Comparison of ENCODE assay signal across 8 cellular contexts in genomic region chr10:68301790-68302502, GRCh38. TPM values are rescaled to one million over a fixed set of nuclear protein-coding genes. Genes with fewer than 3 reads are reported as not detected.
DNase-seq lines count a peak whose midpoint lies in the region; ATAC-seq and TF ChIP-seq lines count a peak whose summit lies in the region.

No MANE protein-coding gene starts in this region.

- H3F3A ChIP-seq in GM23248 (ENCODE audit: insufficient read depth), result 0 out of 2 replicates have a peak, but pooled peaks cover 6% of the 10 kb centered on the region

- CTCF ChIA-PET in activated CD8-positive, alpha-beta T cell treated with anti-CD3 and anti-CD28 coated beads for 36 hours (lab: Charles Lee), result interaction anchor here (0.6 to 6.8 kb wide), 48 partner anchors 8 to 522 kb away, joined by 3 to 134 read pairs (median 4); partner anchors contain the start of genes ATOH7, HNRNPH3 and RUFY2

- peak; percentile 80 for DNase-seq in DMS53 (lab: John Stamatoyannopoulos, UW)
- DNase-seq in GM23248, result peak; percentile 70
- peak; percentile 62 for DNase-seq in NB4 (ENCODE audit: low read depth)
- no peak for DNase-seq in activated CD8-positive, alpha-beta T cell treated with anti-CD3 and anti-CD28 coated beads for 36 hours
- no peak for DNase-seq in heart left ventricle
- DNase-seq in gastrocnemius medialis, result no peak

- H3K27ac ChIP-seq in GM23248, result no peak overlapping the region
- no peak overlapping the region for H3K27ac ChIP-seq in heart left ventricle
- no peak overlapping the region for H3K27ac ChIP-seq in gastrocnemius medialis

- 55 to 56% methylated on average over 6 of the region's 6 CpGs for WGBS in GM23248 (ENCODE audit: low coverage in 1 of 2, low lambda C conversion rate in 2 of 2, missing lambda C conversion rate in 2 of 2), 2 experiments
- 47 to 50% (median 48%) methylated on average over 6 of the region's 6 CpGs for WGBS in heart left ventricle, 4 donors

- H4K20me1 ChIP-seq in GM23248 (ENCODE audit: insufficient read depth), result no peaks in the 10 kb centered on the region

- no peak overlapping the region for H3K27ac Mint-ChIP-seq in activated CD8-positive, alpha-beta T cell treated with anti-CD3 and anti-CD28 coated beads for 36 hours
- no peak overlapping the region for H3K27ac Mint-ChIP-seq in activated T-helper 17 cell treated with anti-CD3 and anti-CD28 coated beads, Interleukin-2, amount 50 U/mL, for 72 hours

- TF ChIP-seq POLR2A in NB4 (IDR thresholded peaks at IDR 0.05; ENCODE audit: extremely low read depth, insufficient read length) (no peak), heart left ventricle (IDR thresholded peaks at IDR 0.05) (no peak), gastrocnemius medialis (IDR thresholded peaks at IDR 0.05) (no peak)

- H3K4me3 ChIP-seq in GM23248 (no peak overlapping the region), NB4 (ENCODE audit: low read depth, low read length) (no peak overlapping the region), heart left ventricle (no peak overlapping the region), gastrocnemius medialis (no peak overlapping the region)

- POLR2A ChIA-PET in activated CD8-positive, alpha-beta T cell treated with anti-CD3 and anti-CD28 coated beads for 36 hours (lab: Charles Lee), result interaction anchor here (1.0 kb wide), 1 partner anchor 62 kb away, joined by 3 read pairs; no protein-coding TSS in a partner anchor

- peak; percentile 35 for TF ChIP-seq CTCF in NB4 (IDR thresholded peaks at IDR 0.05; ENCODE audit: low read depth, low read length)
- peak; percentile 70 for TF ChIP-seq CTCF in activated CD8-positive, alpha-beta T cell treated with anti-CD3 and anti-CD28 coated beads for 36 hours (IDR thresholded peaks at IDR 0.05)
- peak; percentile 46 to 69 (median 53) for TF ChIP-seq CTCF in heart left ventricle (IDR thresholded peaks at IDR 0.05)
- TF ChIP-seq CTCF in gastrocnemius medialis (IDR thresholded peaks at IDR 0.05 in 4 of 5, conservative IDR thresholded peaks at IDR 0.05 in 1 of 5), result peak in 4 of 5 experiments; percentile 26 to 55 (median 45)

- no peaks in the 10 kb centered on the region for H3K27me3 Mint-ChIP-seq in activated CD8-positive, alpha-beta T cell treated with anti-CD3 and anti-CD28 coated beads for 36 hours
- H3K27me3 Mint-ChIP-seq in activated T-helper 17 cell treated with anti-CD3 and anti-CD28 coated beads, Interleukin-2, amount 50 U/mL, for 72 hours, result no peaks in the 10 kb centered on the region

- no peak overlapping the region for H3K9ac ChIP-seq in GM23248

- H3K79me2 ChIP-seq in GM23248 (ENCODE audit: insufficient read depth), result no peaks in the 10 kb centered on the region

- H3K4me1 ChIP-seq in GM23248 (ENCODE audit: insufficient read depth) (peaks cover 3% of the 10 kb centered on the region), heart left ventricle (peaks cover 0 to 6% (median 1%) of the 10 kb centered on the region in 12 donors), gastrocnemius medialis (peaks cover 0 to 5% of the 10 kb centered on the region in 2 donors)

- no peaks in the 10 kb centered on the region for H3K36me3 Mint-ChIP-seq in activated CD8-positive, alpha-beta T cell treated with anti-CD3 and anti-CD28 coated beads for 36 hours (ENCODE audit: low read depth)
- H3K36me3 Mint-ChIP-seq in activated T-helper 17 cell treated with anti-CD3 and anti-CD28 coated beads, Interleukin-2, amount 50 U/mL, for 72 hours (ENCODE audit: low read depth), result no peaks in the 10 kb centered on the region

- H3K4me3 Mint-ChIP-seq in activated CD8-positive, alpha-beta T cell treated with anti-CD3 and anti-CD28 coated beads for 36 hours, result no peak overlapping the region
- H3K4me3 Mint-ChIP-seq in activated T-helper 17 cell treated with anti-CD3 and anti-CD28 coated beads, Interleukin-2, amount 50 U/mL, for 72 hours, result no peak overlapping the region

- intact Hi-C loops in activated CD8-positive, alpha-beta T cell treated with anti-CD3 and anti-CD28 coated beads for 36 hours (cut with micrococcal nuclease), result loop anchor here (5.0 to 10.0 kb wide), 2 partner anchors 90 to 447 kb away; no protein-coding TSS in a partner anchor
- intact Hi-C loops in heart left ventricle (cut with DNase I) (loop anchor here (2.0 to 10.0 kb wide), 10 partner anchors 70 to 447 kb away; partner anchors contain the start of genes ATOH7 (in 1 of the 10) and HERC4 (in 1 of the 10)), gastrocnemius medialis (cut with DNase I; ENCODE audit: low total_unique reads) (loop anchor here (2.0 to 5.0 kb wide), 3 partner anchors 90 to 513 kb away; no protein-coding TSS in a partner anchor)

- peak; percentile 53 for ATAC-seq in activated CD8-positive, alpha-beta T cell treated with anti-CD3 and anti-CD28 coated beads for 36 hours
- ATAC-seq in heart left ventricle (peak in 3 of 4 donors; percentile 65 to 80 (median 72)), gastrocnemius medialis (peak; percentile 74 to 84), GM21367 (IDR thresholded peaks at IDR 0.05; ENCODE audit: unreplicated experiment) (no peak)
- no peak for ATAC-seq in activated T-helper 17 cell treated with anti-CD3 and anti-CD28 coated beads, Interleukin-2, amount 50 U/mL, for 72 hours (replicated peaks)

- H3K27me3 ChIP-seq in GM23248 (replicated peaks; ENCODE audit: insufficient read depth), result no peaks in the 10 kb centered on the region
- H3K27me3 ChIP-seq in heart left ventricle, result no peaks in the 10 kb centered on the region
- H3K27me3 ChIP-seq in gastrocnemius medialis, result no peaks in the 10 kb centered on the region

- in situ Hi-C loops in GM23248 (cut with MboI) (loop anchor here (10.0 kb wide), 2 partner anchors 87 to 217 kb away; no protein-coding TSS in a partner anchor), gastrocnemius medialis (cut with MboI; ENCODE audit: low sequenced_read_pairs in 4 of 4) (loop anchor here in 3 of 4 donors (25.0 kb wide), 1 partner anchor 440 kb away; no protein-coding TSS in a partner anchor)

- no peaks in the 10 kb centered on the region for H3K9me3 ChIP-seq in GM23248 (ENCODE audit: low read depth)
- H3K9me3 ChIP-seq in heart left ventricle, result no peaks in the 10 kb centered on the region
- H3K9me3 ChIP-seq in gastrocnemius medialis, result no peaks in the 10 kb centered on the region

- no peak overlapping the region for H2AFZ ChIP-seq in GM23248

- H3K36me3 ChIP-seq in GM23248 (ENCODE audit: low read depth) (no peaks in the 10 kb centered on the region), heart left ventricle (no peaks in the 10 kb centered on the region), gastrocnemius medialis (no peaks in the 10 kb centered on the region)

- H3K9me2 ChIP-seq in GM23248 (ENCODE audit: insufficient read depth), result no peaks in the 10 kb centered on the region

- no peaks in the 10 kb centered on the region for H3K4me1 Mint-ChIP-seq in activated CD8-positive, alpha-beta T cell treated with anti-CD3 and anti-CD28 coated beads for 36 hours (ENCODE audit: low read depth)
- H3K4me1 Mint-ChIP-seq in activated T-helper 17 cell treated with anti-CD3 and anti-CD28 coated beads, Interleukin-2, amount 50 U/mL, for 72 hours, result no peaks in the 10 kb centered on the region

- no peaks in the 10 kb centered on the region for H3K9me3 Mint-ChIP-seq in activated CD8-positive, alpha-beta T cell treated with anti-CD3 and anti-CD28 coated beads for 36 hours
- H3K9me3 Mint-ChIP-seq in activated T-helper 17 cell treated with anti-CD3 and anti-CD28 coated beads, Interleukin-2, amount 50 U/mL, for 72 hours, result no peaks in the 10 kb centered on the region

- no peak overlapping the region for H3K4me2 ChIP-seq in GM23248 (ENCODE audit: unreplicated experiment)

RNA-seq across cellular contexts. Expression of gene HNRNPH3, which starts 29.9 kb away (rescaled TPM):
- 6.7 and 17.6 TPM in 2 replicates for total RNA-seq in GM23248 (2014; rRNA removed; shearing (Covaris generic))
- 122 and 124 TPM in 2 replicates for polyA plus RNA-seq in GM23248 (2016; fragmentation: Nextera tagmentation; extraction: Ambion mirVana)
- 100 to 1,000 TPM; 139 to 145 TPM for total RNA-seq in activated CD8-positive, alpha-beta T cell treated with anti-CD3 and anti-CD28 coated beads for 36 hours
- 100 to 1,000 TPM in 2 of 9 donors, 10 to 100 TPM in 7; 23.7 to 130 (median 83.1) TPM for total RNA-seq in heart left ventricle
- polyA plus RNA-seq in heart left ventricle, result 100 to 1,000 TPM in 1 of 2 donors, 10 to 100 TPM in 1; 91.7 to 140 TPM
- 10 to 100 TPM; 19.7 to 51.6 (median 25.8) TPM for total RNA-seq in gastrocnemius medialis
- 100 to 1,000 TPM; 113 to 133 TPM for total RNA-seq in activated T-helper 17 cell treated with anti-CD3 and anti-CD28 coated beads, Interleukin-2, amount 50 U/mL, for 72 hours

RNA-seq across cellular contexts. Expression of gene PBLD, which starts 30.8 kb away (rescaled TPM):
- total RNA-seq in GM23248 (2014; rRNA removed; shearing (Covaris generic)), result 10.3 and 11.8 TPM in 2 replicates
- polyA plus RNA-seq in GM23248 (2016; fragmentation: Nextera tagmentation; extraction: Ambion mirVana) (7.6 and 8.3 TPM in 2 replicates), heart left ventricle (1 to 10 TPM; 1.4 to 1.7 TPM)
- under 1 TPM; 0.77 to 0.85 TPM for total RNA-seq in activated CD8-positive, alpha-beta T cell treated with anti-CD3 and anti-CD28 coated beads for 36 hours
- total RNA-seq in heart left ventricle (1 to 10 TPM; 2.1 to 9.4 (median 6.2) TPM), gastrocnemius medialis (1 to 10 TPM; 1.9 to 4.8 (median 3.0) TPM)
- total RNA-seq in activated T-helper 17 cell treated with anti-CD3 and anti-CD28 coated beads, Interleukin-2, amount 50 U/mL, for 72 hours, result under 1 TPM; 0.58 to 0.69 TPM

Comparison
In these comparisons a context has a peak if more than half of its experiments do, and no peak if none do; other contexts are left out.
1. DNase-seq: peak in DMS53 (single experiment), GM23248 (single experiment) and NB4 (single experiment); none in activated CD8-positive, alpha-beta T cell treated with anti-CD3 and anti-CD28 coated beads for 36 hours (single experiment), heart left ventricle (0 of 5) and gastrocnemius medialis (0 of 2).
2. ATAC-seq: peak in activated CD8-positive, alpha-beta T cell treated with anti-CD3 and anti-CD28 coated beads for 36 hours (single experiment), heart left ventricle (3 of 4) and gastrocnemius medialis (2 of 2); none in GM21367 (single experiment) and activated T-helper 17 cell treated with anti-CD3 and anti-CD28 coated beads, Interleukin-2, amount 50 U/mL, for 72 hours (single experiment).
3. Peak in every context shown above with its lines, with median percentiles within 50 percentile points of each other: CTCF ChIP-seq.